In the genomic region with DNA sequence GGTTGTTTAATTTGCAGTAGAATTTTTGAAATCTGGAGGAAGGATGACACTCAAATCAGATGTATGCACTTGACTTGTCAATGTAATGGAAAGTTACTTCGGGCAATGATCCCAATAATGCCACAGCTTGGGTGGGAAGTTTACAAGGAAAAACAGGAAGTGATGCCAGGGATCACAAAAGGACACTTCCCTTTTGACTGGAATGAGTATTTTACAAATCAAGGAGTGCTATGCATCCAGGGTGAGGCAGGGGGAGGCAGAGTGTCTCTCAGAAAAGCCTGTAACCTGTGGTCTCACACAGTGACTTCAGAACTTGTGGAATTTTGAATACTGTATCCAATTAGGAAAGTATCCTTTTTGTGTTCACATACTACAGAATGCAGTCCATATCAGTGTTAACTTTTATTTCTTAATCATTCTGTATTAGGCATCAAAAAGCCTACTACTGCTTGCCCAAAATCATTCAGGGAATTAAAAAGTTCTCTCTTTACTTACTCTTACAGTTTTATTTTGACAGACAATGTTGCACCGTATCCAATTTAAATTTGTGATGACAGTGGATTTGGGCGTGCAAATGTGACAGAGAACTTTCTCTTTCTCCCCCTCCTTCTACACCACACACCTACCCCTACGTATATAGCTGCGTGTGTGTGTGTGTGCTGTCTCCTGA, we compare ENCODE assay signal across 9 cellular contexts.
DNase-seq lines count a peak whose midpoint lies in the region; ATAC-seq and TF ChIP-seq lines count a peak whose summit lies in the region.
"Had no signal": no experiment of that assay in that cellular context is flagged by ENCODE, and none has a peak within 500 bp of the region (broad histone marks: within the 10 kb centered on the region; RNA-seq: fewer than 3 reads in every experiment).

No MANE protein-coding gene starts in this region.

- H3K27ac Mint-ChIP-seq in neural progenitor cell = no peak overlapping the region
- no peak overlapping the region for H3K27ac Mint-ChIP-seq in activated T-helper 1 cell treated with anti-CD3 and anti-CD28 coated beads, Interleukin-12 subunit alpha, Interleukin-12 subunit beta, Interleukin-2, Interleukin-4 antibody, amounts not matched to agents 30 ng/mL and 10 ng/mL and 1 ng/mL, durations not matched to agents 14 hours and 24 hours and 36 hours
- no peak overlapping the region for H3K27ac Mint-ChIP-seq in immature natural killer cell

- no peak for TF ChIP-seq POLR2A in GM18505 (IDR thresholded peaks at IDR 0.05; ENCODE audit: borderline replicate concordance, extremely low read depth, insufficient read depth, insufficient read length)

- H4K20me1 ChIP-seq in neural progenitor cell (ENCODE audit: low read depth) = no peaks in the 10 kb centered on the region
- H4K20me1 ChIP-seq: BLaER1 had no signal

- peak in 2 of 3 experiments; percentile 23 to 70 for DNase-seq in NCI-H1417 (lab: John Stamatoyannopoulos, UW)
- DNase-seq in NCI-H1417 treated with DMSO at 0.1 percent for 48 hours (lab: John Stamatoyannopoulos, UW) = no peak
- DNase-seq in NCI-H748 (lab: John Stamatoyannopoulos, UW; ENCODE audit: unreplicated experiment) = peak; percentile 52
- peak; percentile 10 for DNase-seq in epithelial cell of proximal tubule (ENCODE audit: low read depth)
- peak; percentile 62 for DNase-seq in neural progenitor cell (ENCODE audit: low spot score)
- no peak for DNase-seq in activated T-helper 1 cell treated with anti-CD3 and anti-CD28 coated beads, Interleukin-12 subunit alpha, Interleukin-12 subunit beta, Interleukin-2, Interleukin-4 antibody, amounts not matched to agents 30 ng/mL and 10 ng/mL and 1 ng/mL, durations not matched to agents 14 hours and 24 hours and 36 hours (ENCODE audit: low spot score)
- no peak for DNase-seq in immature natural killer cell

- H3K36me3 Mint-ChIP-seq in neural progenitor cell (no peaks in the 10 kb centered on the region), immature natural killer cell (no peaks in the 10 kb centered on the region)
- no peaks in the 10 kb centered on the region for H3K36me3 Mint-ChIP-seq in activated T-helper 1 cell treated with anti-CD3 and anti-CD28 coated beads, Interleukin-12 subunit alpha, Interleukin-12 subunit beta, Interleukin-2, Interleukin-4 antibody, amounts not matched to agents 30 ng/mL and 10 ng/mL and 1 ng/mL, durations not matched to agents 14 hours and 24 hours and 36 hours (ENCODE audit: low read depth)

- no peak for ATAC-seq in GM18505 (IDR thresholded peaks at IDR 0.05; ENCODE audit: unreplicated experiment)

- no peaks in the 10 kb centered on the region for H3K79me2 ChIP-seq in neural progenitor cell (ENCODE audit: low read depth)

- H3K9me3 ChIP-seq in neural progenitor cell (ENCODE audit: low read depth) = no peaks in the 10 kb centered on the region
- H3K9me3 ChIP-seq: BLaER1 had no signal

- H3K4me1 Mint-ChIP-seq in neural progenitor cell = peaks cover 12% of the 10 kb centered on the region
- no peaks in the 10 kb centered on the region for H3K4me1 Mint-ChIP-seq in activated T-helper 1 cell treated with anti-CD3 and anti-CD28 coated beads, Interleukin-12 subunit alpha, Interleukin-12 subunit beta, Interleukin-2, Interleukin-4 antibody, amounts not matched to agents 30 ng/mL and 10 ng/mL and 1 ng/mL, durations not matched to agents 14 hours and 24 hours and 36 hours (ENCODE audit: low read depth)
- H3K4me1 Mint-ChIP-seq in immature natural killer cell = no peaks in the 10 kb centered on the region

- H3K4me1 ChIP-seq in neural progenitor cell = peaks cover 13% of the 10 kb centered on the region
- H3K4me1 ChIP-seq: BLaER1 had no signal

- H3K27ac ChIP-seq in neural progenitor cell = no peak overlapping the region
- H3K27ac ChIP-seq: BLaER1 had no signal

- intact Hi-C loops in activated T-helper 1 cell treated with anti-CD3 and anti-CD28 coated beads, Interleukin-12 subunit alpha, Interleukin-12 subunit beta, Interleukin-2, Interleukin-4 antibody, amounts not matched to agents 30 ng/mL and 10 ng/mL and 1 ng/mL, durations not matched to agents 14 hours and 24 hours and 36 hours (cut with micrococcal nuclease) = no loop called here

- peaks cover 3% of the 10 kb centered on the region for H3F3A ChIP-seq in neural progenitor cell (ENCODE audit: low read depth)

- H3K4me2 ChIP-seq in neural progenitor cell = no peak overlapping the region
- H3K4me2 ChIP-seq: BLaER1 had no signal

- peaks cover 3% of the 10 kb centered on the region for H3K27me3 Mint-ChIP-seq in neural progenitor cell (ENCODE audit: insufficient read depth, low read depth)
- H3K27me3 Mint-ChIP-seq in activated T-helper 1 cell treated with anti-CD3 and anti-CD28 coated beads, Interleukin-12 subunit alpha, Interleukin-12 subunit beta, Interleukin-2, Interleukin-4 antibody, amounts not matched to agents 30 ng/mL and 10 ng/mL and 1 ng/mL, durations not matched to agents 14 hours and 24 hours and 36 hours (ENCODE audit: insufficient read depth) = no peaks in the 10 kb centered on the region
- peaks cover 0 to 4% (median 0%) of the 10 kb centered on the region in 3 donors for H3K27me3 Mint-ChIP-seq in immature natural killer cell (ENCODE audit: low read depth in 3 of 3)

- peak overlapping the region; percentile 55 for H2AFZ ChIP-seq in neural progenitor cell (replicated peaks)

- H3K4me3 Mint-ChIP-seq in neural progenitor cell (no peak overlapping the region), immature natural killer cell (no peak overlapping the region)
- H3K4me3 Mint-ChIP-seq in activated T-helper 1 cell treated with anti-CD3 and anti-CD28 coated beads, Interleukin-12 subunit alpha, Interleukin-12 subunit beta, Interleukin-2, Interleukin-4 antibody, amounts not matched to agents 30 ng/mL and 10 ng/mL and 1 ng/mL, durations not matched to agents 14 hours and 24 hours and 36 hours = no peak overlapping the region

- TF ChIP-seq CTCF in epithelial cell of proximal tubule (conservative IDR thresholded peaks at IDR 0.05; ENCODE audit: low read depth, low read length) (peak; percentile 73), neural progenitor cell (IDR thresholded peaks at IDR 0.05) (peak; percentile 67)

- H3K9me3 Mint-ChIP-seq in neural progenitor cell (no peaks in the 10 kb centered on the region), immature natural killer cell (peaks cover 0 to 4% (median 0%) of the 10 kb centered on the region in 6 donors)
- no peaks in the 10 kb centered on the region for H3K9me3 Mint-ChIP-seq in activated T-helper 1 cell treated with anti-CD3 and anti-CD28 coated beads, Interleukin-12 subunit alpha, Interleukin-12 subunit beta, Interleukin-2, Interleukin-4 antibody, amounts not matched to agents 30 ng/mL and 10 ng/mL and 1 ng/mL, durations not matched to agents 14 hours and 24 hours and 36 hours

- H3K4me3 ChIP-seq in epithelial cell of proximal tubule (ENCODE audit: low read depth, low read length) (no peak overlapping the region), neural progenitor cell (no peak overlapping the region)
- H3K4me3 ChIP-seq: BLaER1 had no signal

- no peaks in the 10 kb centered on the region for H3K27me3 ChIP-seq in neural progenitor cell
- H3K27me3 ChIP-seq: BLaER1 had no signal

- H3K36me3 ChIP-seq in neural progenitor cell = no peaks in the 10 kb centered on the region
- H3K36me3 ChIP-seq: BLaER1 had no signal

- H3K9ac ChIP-seq in neural progenitor cell = no peak overlapping the region
- H3K9ac ChIP-seq: BLaER1 had no signal

Comparison
In these comparisons a context has a peak if more than half of its experiments do, and no peak if none do; other contexts are left out.
1. DNase-seq: peak in NCI-H1417 (2 of 3), NCI-H748 (single experiment), epithelial cell of proximal tubule (single experiment) and neural progenitor cell (single experiment); none in NCI-H1417 treated with DMSO at 0.1 percent for 48 hours (single experiment), activated T-helper 1 cell treated with anti-CD3 and anti-CD28 coated beads, Interleukin-12 subunit alpha, Interleukin-12 subunit beta, Interleukin-2, Interleukin-4 antibody, amounts not matched to agents 30 ng/mL and 10 ng/mL and 1 ng/mL, durations not matched to agents 14 hours and 24 hours and 36 hours (single experiment) and immature natural killer cell (0 of 3).